19 cellular contexts compared by ENCODE assay signal in genomic region chr4:114561590-114561989, GRCh38. TPM values are rescaled to one million over a fixed set of nuclear protein-coding genes. Genes with fewer than 3 reads are reported as not detected.
DNase-seq lines count a peak whose midpoint lies in the region; ATAC-seq and TF ChIP-seq lines count a peak whose summit lies in the region.
"Had no signal": no experiment of that assay in that cellular context is flagged by ENCODE, and none has a peak within 500 bp of the region (broad histone marks: within the 10 kb centered on the region; RNA-seq: fewer than 3 reads in every experiment).

No MANE protein-coding gene starts in this region.

- intact Hi-C loops in left colon (cut with DNase I, micrococcal nuclease), result no loop called here
- intact Hi-C loops in thyroid gland (cut with DNase I), result no loop called here
- intact Hi-C loops in CD4-positive, alpha-beta T cell (cut with DNase I, micrococcal nuclease), result no loop called here

- H3K4me3 Mint-ChIP-seq in H9, result no peak overlapping the region
- H3K4me3 Mint-ChIP-seq in CD4-positive, alpha-beta T cell, result no peak overlapping the region
- no peak overlapping the region for H3K4me3 Mint-ChIP-seq in stimulated activated naive CD8-positive, alpha-beta T cell treated with anti-CD3 and anti-CD28 coated beads, Interleukin-15, amount 100 ng/mL, for 72 hours
- H3K4me3 Mint-ChIP-seq: CD8-positive, alpha-beta T cell; IgD-negative memory B cell had no signal

- no peak for DNase-seq in H9
- DNase-seq in left colon, result peak; percentile 65 to 81
- DNase-seq in thyroid gland, result peak; percentile 58 to 60
- no peak for DNase-seq in stimulated activated naive CD8-positive, alpha-beta T cell treated with anti-CD3 and anti-CD28 coated beads, Interleukin-15, Interleukin-2, amounts not matched to agents 100 U/mL and 50 U/mL, for 24 hours
- DNase-seq in CD4-positive, alpha-beta T cell, result no peak
- no peak for DNase-seq in stimulated activated naive CD8-positive, alpha-beta T cell treated with anti-CD3 and anti-CD28 coated beads, Interleukin-15, amount 100 ng/mL, for 72 hours
- no peak for DNase-seq in activated CD4-positive, CD25-positive, alpha-beta regulatory T cell treated with anti-CD3 and anti-CD28 coated beads, Interleukin-2, amount 50 U/mL, for 72 hours
- DNase-seq: BE2C; CD8-positive, alpha-beta T cell; DND-41; GF-D8; Kasumi-1; NCI-H187; NCI-H226; NCI-H524 treated with DMSO at 0.1 percent for 48 hours; SHP77 treated with DMSO at 0.1 percent for 48 hours had no signal

- H3K14ac ChIP-seq in H9 (ENCODE audit: insufficient read depth, low read length), result no peak overlapping the region

- H3K27me3 Mint-ChIP-seq in H9 (ENCODE audit: low read depth), result no peaks in the 10 kb centered on the region
- no peaks in the 10 kb centered on the region for H3K27me3 Mint-ChIP-seq in CD4-positive, alpha-beta T cell
- H3K27me3 Mint-ChIP-seq in stimulated activated naive CD8-positive, alpha-beta T cell treated with anti-CD3 and anti-CD28 coated beads, Interleukin-15, amount 100 ng/mL, for 72 hours, result no peaks in the 10 kb centered on the region
- H3K27me3 Mint-ChIP-seq: IgD-negative memory B cell had no signal

- no peak overlapping the region for H3K4me2 ChIP-seq in H9 (ENCODE audit: insufficient read depth, insufficient read length, low read length)

- POLR2A ChIA-PET in CD4-positive, alpha-beta T cell (lab: Charles Lee), result no interaction called here

- H2BK120ac ChIP-seq in H9 (ENCODE audit: low read depth, low read length, poor library complexity, severe bottlenecking), result no peak overlapping the region

- CTCF ChIA-PET in CD4-positive, alpha-beta T cell (lab: Charles Lee), result no interaction called here

- H3K4me3 ChIP-seq in thyroid gland (replicated peaks in 1 of 3), result no peak overlapping the region

- H2AK5ac ChIP-seq in H9 (ENCODE audit: insufficient read length, low read length), result no peak overlapping the region

- no peak overlapping the region for H3K9ac ChIP-seq in H9 (ENCODE audit: extremely low read depth, insufficient read length, low read length)

- H3K56ac ChIP-seq in H9 (ENCODE audit: insufficient read length, low read depth, low read length), result no peak overlapping the region

- TF ChIP-seq CTCF in H9 (conservative IDR thresholded peaks at IDR 0.05) (no peak), VCaP (conservative IDR thresholded peaks at IDR 0.05) (no peak), thyroid gland (IDR thresholded peaks at IDR 0.05) (no peak)
- TF ChIP-seq CTCF in CD4-positive, alpha-beta T cell (IDR thresholded peaks at IDR 0.05), result no peak

- H3K79me1 ChIP-seq in H9 (ENCODE audit: insufficient read depth, low read depth, low read length, poor library complexity, severe bottlenecking), result no peaks in the 10 kb centered on the region

- H4K8ac ChIP-seq in H9 (replicated peaks; ENCODE audit: insufficient read length, low read depth, low read length), result no peak overlapping the region

- peak overlapping the region in 2 of 3 experiments; percentile 86 to 90; a peak in 4 of 7 replicates for H3K27ac Mint-ChIP-seq in H9
- H3K27ac Mint-ChIP-seq in CD4-positive, alpha-beta T cell, result no peak overlapping the region
- H3K27ac Mint-ChIP-seq in stimulated activated naive CD8-positive, alpha-beta T cell treated with anti-CD3 and anti-CD28 coated beads, Interleukin-15, amount 100 ng/mL, for 72 hours, result no peak overlapping the region
- H3K27ac Mint-ChIP-seq: CD8-positive, alpha-beta T cell; IgD-negative memory B cell had no signal

- H3K9me3 ChIP-seq in H9 (ENCODE audit: control insufficient read depth, low read depth, low read length) (peaks cover 12% of the 10 kb centered on the region), thyroid gland (no peaks in the 10 kb centered on the region)
- peaks cover 6% of the 10 kb centered on the region for H3K9me3 ChIP-seq in CD4-positive, alpha-beta T cell (ENCODE audit: control insufficient read depth, low read length)
- H3K9me3 ChIP-seq: BE2C had no signal

- H3K79me2 ChIP-seq in H9 (ENCODE audit: insufficient read depth, low read length), result no peaks in the 10 kb centered on the region

- H3K27ac ChIP-seq in H9 (ENCODE audit: insufficient read length, low read depth, low read length), result no peak overlapping the region
- peak overlapping the region; percentile 90 for H3K27ac ChIP-seq in VCaP
- H3K27ac ChIP-seq in thyroid gland, result no peak overlapping the region
- H3K27ac ChIP-seq in CD4-positive, alpha-beta T cell (ENCODE audit: low read depth, low read length), result no peak overlapping the region

- H3K23ac ChIP-seq in H9 (ENCODE audit: insufficient read length, low read depth, low read length), result no peak overlapping the region

- no peak for TF ChIP-seq POLR2A in thyroid gland (IDR thresholded peaks at IDR 0.05)

- WGBS in H9 (ENCODE audit: extremely low coverage, insufficient read length, low lambda C conversion rate), result no CpG with 5 or more reads among the region's 1 CpG
- 47 to 61% methylated on average over 1 of the region's 1 CpG for WGBS in thyroid gland, 2 donors

- H4K5ac ChIP-seq in H9 (ENCODE audit: insufficient read length, low read depth, low read length), result no peak overlapping the region

- no peak overlapping the region for H2BK20ac ChIP-seq in H9 (ENCODE audit: low read depth, low read length, poor library complexity, severe bottlenecking)

- no peak overlapping the region for H3K4ac ChIP-seq in H9 (ENCODE audit: low read depth, low read length)

- no peak overlapping the region for H3K18ac ChIP-seq in H9 (ENCODE audit: insufficient read length, low read depth, low read length)

- H3K36me3 Mint-ChIP-seq in H9 (ENCODE audit: insufficient read depth in 1 of 3, low read depth in 3 of 3), result peaks cover 27 to 34% (median 32%) of the 10 kb centered on the region in 3 experiments
- H3K36me3 Mint-ChIP-seq in CD4-positive, alpha-beta T cell (ENCODE audit: low read depth), result no peaks in the 10 kb centered on the region
- H3K36me3 Mint-ChIP-seq: CD8-positive, alpha-beta T cell had no signal

- no peak overlapping the region for H3T11ph ChIP-seq in H9 (ENCODE audit: low read length)

- H3K23me2 ChIP-seq in H9 (ENCODE audit: insufficient read length, low read depth, low read length, poor library complexity, severe bottlenecking), result no peaks in the 10 kb centered on the region

- ATAC-seq in left colon, result peak; percentile 66
- no peak for ATAC-seq in stimulated activated naive CD8-positive, alpha-beta T cell treated with anti-CD3 and anti-CD28 coated beads, Interleukin-15, Interleukin-2, amounts not matched to agents 100 U/mL and 50 U/mL, for 24 hours
- ATAC-seq in CD4-positive, alpha-beta T cell (ENCODE audit: poor library complexity), result no peak
- ATAC-seq in stimulated activated naive CD8-positive, alpha-beta T cell treated with anti-CD3 and anti-CD28 coated beads, Interleukin-15, amount 100 ng/mL, for 72 hours, result no peak
- ATAC-seq: CD8-positive, alpha-beta T cell; SK-N-SH treated with all-trans-retinoic acid at 6 μM for 48 hours had no signal

- H3K36me3 ChIP-seq in thyroid gland, result no peaks in the 10 kb centered on the region
- H3K36me3 ChIP-seq: BE2C had no signal

- H2AFZ ChIP-seq in H9 (ENCODE audit: low read length), result no peak overlapping the region

- peaks cover 29 to 33% of the 10 kb centered on the region in 2 experiments for H3K4me1 Mint-ChIP-seq in H9
- H3K4me1 Mint-ChIP-seq in CD4-positive, alpha-beta T cell (ENCODE audit: low read depth), result no peaks in the 10 kb centered on the region
- H3K4me1 Mint-ChIP-seq in stimulated activated naive CD8-positive, alpha-beta T cell treated with anti-CD3 and anti-CD28 coated beads, Interleukin-15, amount 100 ng/mL, for 72 hours, result no peaks in the 10 kb centered on the region
- H3K4me1 Mint-ChIP-seq: IgD-negative memory B cell had no signal

- H2BK5ac ChIP-seq in H9 (ENCODE audit: insufficient read length, low read length), result no peak overlapping the region

- no peak overlapping the region for H4K91ac ChIP-seq in H9 (ENCODE audit: insufficient read length, low read depth, low read length)

- no peaks in the 10 kb centered on the region for H3K27me3 ChIP-seq in H9 (ENCODE audit: insufficient read depth, low read length)
- H3K27me3 ChIP-seq in thyroid gland, result no peaks in the 10 kb centered on the region
- no peaks in the 10 kb centered on the region for H3K27me3 ChIP-seq in CD4-positive, alpha-beta T cell (ENCODE audit: control insufficient read depth, insufficient read depth, low read length)
- H3K27me3 ChIP-seq: BE2C had no signal

- H2BK12ac ChIP-seq in H9 (ENCODE audit: insufficient read length, low read depth, low read length), result no peak overlapping the region

- H3K9me3 Mint-ChIP-seq in H9, result peaks cover 33 to 44% of the 10 kb centered on the region in 2 experiments
- H3K9me3 Mint-ChIP-seq in CD4-positive, alpha-beta T cell, result peaks cover 2% of the 10 kb centered on the region
- peaks cover 5 to 8% of the 10 kb centered on the region in 2 donors for H3K9me3 Mint-ChIP-seq in stimulated activated naive CD8-positive, alpha-beta T cell treated with anti-CD3 and anti-CD28 coated beads, Interleukin-15, amount 100 ng/mL, for 72 hours

- H4K20me1 ChIP-seq in H9 (ENCODE audit: control insufficient read depth, insufficient read depth, insufficient read length), result no peaks in the 10 kb centered on the region

- H3K4me1 ChIP-seq in H9 (ENCODE audit: insufficient read depth, low read length) (peaks cover 5% of the 10 kb centered on the region; the same call in 1 of the 2 replicates), thyroid gland (peaks cover 6 to 9% of the 10 kb centered on the region in 2 donors)
- H3K4me1 ChIP-seq: BE2C had no signal

- no peak overlapping the region for H2BK15ac ChIP-seq in H9 (ENCODE audit: low read depth, low read length)

RNA-seq across cellular contexts. Expression of gene UGT8, which starts 37.0 kb away (rescaled TPM):
- total RNA-seq in H9 (2021) (13.6 and 15.7 TPM in 2 replicates), left colon (10 to 100 TPM; 50.9 to 58.1 TPM), thyroid gland (10 to 100 TPM in 3 of 4 donors, 1 to 10 TPM in 1; 7.8 to 21.0 (median 13.6) TPM)
- total RNA-seq in CD4-positive, alpha-beta T cell, result under 1 TPM in 1 of 2 experiments, not detected in 1; 0.11 TPM

Comparison
In these comparisons a context has a peak if more than half of its experiments do, and no peak if none do; other contexts are left out.
1. DNase-seq: peak in left colon (2 of 2) and thyroid gland (2 of 2); none in H9 (single experiment), stimulated activated naive CD8-positive, alpha-beta T cell treated with anti-CD3 and anti-CD28 coated beads, Interleukin-15, Interleukin-2, amounts not matched to agents 100 U/mL and 50 U/mL, for 24 hours (single experiment), CD4-positive, alpha-beta T cell (0 of 10), stimulated activated naive CD8-positive, alpha-beta T cell treated with anti-CD3 and anti-CD28 coated beads, Interleukin-15, amount 100 ng/mL, for 72 hours (0 of 2) and activated CD4-positive, CD25-positive, alpha-beta regulatory T cell treated with anti-CD3 and anti-CD28 coated beads, Interleukin-2, amount 50 U/mL, for 72 hours (single experiment).
2. H3K27ac Mint-ChIP-seq: peak in H9 (2 of 3); none in CD4-positive, alpha-beta T cell (single experiment) and stimulated activated naive CD8-positive, alpha-beta T cell treated with anti-CD3 and anti-CD28 coated beads, Interleukin-15, amount 100 ng/mL, for 72 hours (0 of 2).
3. RNA of gene UGT8, which starts 37.0 kb away (total RNA-seq): 50.9 to 58.1 TPM in left colon, 7.8 to 21.0 TPM in thyroid gland and 13.6 to 15.7 TPM in H9; 0.11 TPM in CD4-positive, alpha-beta T cell; every median in the first group is over 4 times any median in the second.